In genomic region chr4:22531638-22532037, GRCh38 we compare ENCODE assay signal across 2 cellular contexts.
TF ChIP-seq lines count a peak whose summit lies in the region.

No MANE protein-coding gene starts in this region.

TF ChIP-seq in GM23338, 12 proteins besides CTCF, POLR2A, EP300 and RAD21 (continued from another document):
- TF ChIP-seq ZNF462 (CRISPR knock-in tag; IDR thresholded peaks at IDR 0.05) (no peak), ZNF331 (CRISPR knock-in tag; IDR thresholded peaks at IDR 0.05; ENCODE audit: low read depth) (no peak)

TF ChIP-seq in neural cell, 6 proteins besides CTCF, POLR2A, EP300 and RAD21 (continued from another document):
- TF ChIP-seq, protein P1, sequence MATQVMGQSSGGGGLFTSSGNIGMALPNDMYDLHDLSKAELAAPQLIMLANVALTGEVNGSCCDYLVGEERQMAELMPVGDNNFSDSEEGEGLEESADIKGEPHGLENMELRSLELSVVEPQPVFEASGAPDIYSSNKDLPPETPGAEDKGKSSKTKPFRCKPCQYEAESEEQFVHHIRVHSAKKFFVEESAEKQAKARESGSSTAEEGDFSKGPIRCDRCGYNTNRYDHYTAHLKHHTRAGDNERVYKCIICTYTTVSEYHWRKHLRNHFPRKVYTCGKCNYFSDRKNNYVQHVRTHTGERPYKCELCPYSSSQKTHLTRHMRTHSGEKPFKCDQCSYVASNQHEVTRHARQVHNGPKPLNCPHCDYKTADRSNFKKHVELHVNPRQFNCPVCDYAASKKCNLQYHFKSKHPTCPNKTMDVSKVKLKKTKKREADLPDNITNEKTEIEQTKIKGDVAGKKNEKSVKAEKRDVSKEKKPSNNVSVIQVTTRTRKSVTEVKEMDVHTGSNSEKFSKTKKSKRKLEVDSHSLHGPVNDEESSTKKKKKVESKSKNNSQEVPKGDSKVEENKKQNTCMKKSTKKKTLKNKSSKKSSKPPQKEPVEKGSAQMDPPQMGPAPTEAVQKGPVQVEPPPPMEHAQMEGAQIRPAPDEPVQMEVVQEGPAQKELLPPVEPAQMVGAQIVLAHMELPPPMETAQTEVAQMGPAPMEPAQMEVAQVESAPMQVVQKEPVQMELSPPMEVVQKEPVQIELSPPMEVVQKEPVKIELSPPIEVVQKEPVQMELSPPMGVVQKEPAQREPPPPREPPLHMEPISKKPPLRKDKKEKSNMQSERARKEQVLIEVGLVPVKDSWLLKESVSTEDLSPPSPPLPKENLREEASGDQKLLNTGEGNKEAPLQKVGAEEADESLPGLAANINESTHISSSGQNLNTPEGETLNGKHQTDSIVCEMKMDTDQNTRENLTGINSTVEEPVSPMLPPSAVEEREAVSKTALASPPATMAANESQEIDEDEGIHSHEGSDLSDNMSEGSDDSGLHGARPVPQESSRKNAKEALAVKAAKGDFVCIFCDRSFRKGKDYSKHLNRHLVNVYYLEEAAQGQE (IDR thresholded peaks at IDR 0.05; ENCODE audit: borderline replicate concordance), result no peak
- TF ChIP-seq TAF1 (IDR thresholded peaks at IDR 0.05; ENCODE audit: low read depth), result no peak
